ENCODE assay signal across 21 cellular contexts in the genomic region with DNA sequence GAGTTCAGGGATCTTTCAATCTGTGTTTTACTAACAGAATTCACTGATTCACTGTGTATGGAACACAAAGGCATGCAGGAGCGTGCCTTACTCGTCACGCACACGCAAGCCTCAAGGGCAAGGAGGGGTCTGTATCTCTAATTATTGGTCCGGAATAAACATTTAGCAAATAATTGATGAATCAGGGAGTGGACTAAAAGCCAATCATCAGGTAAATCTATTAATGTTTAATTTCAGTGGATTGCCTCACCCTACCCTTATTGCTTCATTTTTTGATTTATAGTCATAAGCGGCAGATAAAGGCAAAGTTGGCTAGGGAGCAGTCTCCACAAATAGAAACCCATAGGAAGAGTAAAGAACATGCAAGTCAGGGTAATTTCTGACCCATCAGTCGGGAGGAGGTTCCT. TPM values are rescaled to one million over a fixed set of nuclear protein-coding genes. Genes with fewer than 3 reads are reported as not detected.
"Had no signal": no experiment of that assay in that cellular context is flagged by ENCODE, and none has a peak within 500 bp of the region (broad histone marks: within the 10 kb centered on the region; RNA-seq: fewer than 3 reads in every experiment).

No MANE protein-coding gene starts in this region.

- DNase-seq: activated CD4-positive, alpha-beta T cell treated with anti-CD3 and anti-CD28 coated beads, Interleukin-2, amount 10 ng/mL, durations not matched to agents 24 days and 14 days; activated CD8-positive, alpha-beta T cell treated with anti-CD3 and anti-CD28 coated beads, Interleukin-2, amount 10 ng/mL, durations not matched to agents 7 days and 5 days; activated naive CD4-positive, alpha-beta T cell; activated T-cell treated with anti-CD3 and anti-CD28 coated beads, Interleukin-2, amount 50 U/mL, for 24 hours; amniotic stem cell; gastrocnemius medialis; hypothalamus; left colon; lower lobe of right lung; natural killer cell; stimulated activated CD4-positive, alpha-beta T cell treated with anti-CD3 and anti-CD28 coated beads, Interleukin-4, amount 100 ng/mL, for 4 hours; substantia nigra; SW 1271; T-helper 17 cell had no signal

- H3K27me3 ChIP-seq: gastrocnemius medialis, tibial nerve had no signal

- H3K9me3 ChIP-seq: esophagus muscularis mucosa, gastrocnemius medialis, lower lobe of right lung, tibial nerve had no signal

- H3K36me3 ChIP-seq: esophagus muscularis mucosa, gastrocnemius medialis, lower lobe of right lung, tibial nerve had no signal

- H3K4me1 ChIP-seq: esophagus muscularis mucosa, gastrocnemius medialis, lower lobe of right lung, tibial nerve had no signal

- ATAC-seq: activated CD8-positive, alpha-beta T cell treated with anti-CD3 and anti-CD28 coated beads, Interleukin-2, amount 10 ng/mL, durations not matched to agents 7 days and 5 days; activated T-helper 17 cell treated with anti-CD3 and anti-CD28 coated beads, Interleukin-2, amount 50 U/mL, for 72 hours; gastrocnemius medialis; left colon; T-helper 17 cell had no signal

- H3K27ac ChIP-seq: esophagus muscularis mucosa, gastrocnemius medialis, lower lobe of right lung, SK-N-MC, tibial nerve had no signal

- H3K4me3 ChIP-seq: esophagus muscularis mucosa, gastrocnemius medialis, lower lobe of right lung, SK-N-MC, tibial nerve had no signal

RNA-seq across cellular contexts. Expression of a gene that starts 7.4 kb away (rescaled TPM):
- total RNA-seq: activated CD4-positive, alpha-beta T cell treated with anti-CD3 and anti-CD28 coated beads, Interleukin-2, amount 10 ng/mL, durations not matched to agents 24 days and 14 days; activated CD8-positive, alpha-beta T cell treated with anti-CD3 and anti-CD28 coated beads, Interleukin-2, amount 10 ng/mL, durations not matched to agents 7 days and 5 days; activated T-helper 17 cell treated with anti-CD3 and anti-CD28 coated beads, Interleukin-2, amount 50 U/mL, for 72 hours; cardiac septum; chondrocyte; esophagus muscularis mucosa; natural killer cell; osteoblast; T-helper 17 cell; tibial nerve had no signal

RNA-seq across cellular contexts. Expression of a gene that starts 16.4 kb away (rescaled TPM):
- total RNA-seq: chondrocyte had no signal
